Comparison of ENCODE assay signal across 8 cellular contexts in the genomic region with DNA sequence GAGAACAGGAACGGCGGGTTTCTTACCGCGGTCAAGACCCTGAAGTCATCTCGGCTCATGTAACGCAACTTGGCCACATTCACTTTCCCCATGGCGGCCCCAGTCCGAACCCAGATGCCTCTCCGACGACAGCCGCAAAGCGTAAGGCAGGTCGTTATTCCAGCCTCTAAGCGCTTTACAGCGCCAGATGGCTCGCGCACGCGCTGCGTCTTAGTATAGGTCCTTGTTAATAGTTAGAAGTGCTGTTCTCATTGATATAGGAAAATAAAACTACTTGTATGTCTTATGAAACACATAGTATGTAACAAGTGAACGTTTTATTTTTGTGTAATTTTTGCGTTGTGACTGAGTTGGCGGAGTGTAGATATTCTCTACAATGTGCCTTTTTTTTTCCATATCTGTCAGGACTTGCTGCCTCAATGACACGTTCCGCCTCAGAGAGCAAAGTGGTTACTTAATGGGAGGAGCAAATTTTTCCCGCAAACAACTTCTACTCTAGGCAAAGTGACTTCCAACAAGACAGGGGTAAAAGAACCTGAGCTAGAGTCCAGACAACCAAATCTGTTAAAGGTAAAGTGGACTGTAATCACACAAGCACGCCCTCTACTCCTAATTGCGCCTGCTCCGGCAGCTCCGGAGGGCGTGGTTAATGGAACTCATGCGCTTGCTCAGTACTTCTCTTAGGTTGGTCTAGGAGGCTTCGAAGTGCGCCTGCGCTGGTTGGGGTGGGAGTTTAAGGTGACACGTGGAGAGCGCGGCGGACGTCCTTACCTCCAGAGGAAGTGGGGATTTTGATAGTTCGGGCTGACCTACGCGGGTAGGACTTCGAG. TPM values are rescaled to one million over a fixed set of nuclear protein-coding genes. Genes with fewer than 3 reads are reported as not detected.
DNase-seq lines count a peak whose midpoint lies in the region; ATAC-seq, FAIRE-seq and TF ChIP-seq lines count a peak whose summit lies in the region.

A gene (minus strand): TSS at position 148 of the 830 bp plus-strand sequence. CDS start 56 bp downstream, at position 92.

- POLR2A ChIA-PET in AG04449 (lab: Yijun Ruan, JAX), result interaction anchor here (0.7 kb wide), 1 partner anchor 1032 kb away, joined by 5 read pairs; no protein-coding TSS in a partner anchor

- DNase-seq in AG04449 (ENCODE audit: low read depth, low spot score) (peak; percentile 58), NCI-H2227 treated with DMSO at 0.1 percent for 48 hours (lab: John Stamatoyannopoulos, UW) (peak; percentile 95), bronchial epithelial cell (ENCODE audit: low read depth) (peak; percentile 91), iPS-NIHi7 (ENCODE audit: extremely low spot score) (peak; percentile 91), smooth muscle cell (lab: John Stamatoyannopoulos, UW; ENCODE audit: unreplicated experiment) (peak; percentile 46)

- H3K27ac ChIP-seq in smooth muscle cell (ENCODE audit: low read depth), result peak within 1 kb of the TSS; percentile 94

- no peaks in the 10 kb centered on the region for H3K27me3 ChIP-seq in bronchial epithelial cell (ENCODE audit: control insufficient read depth, insufficient read depth, low read length)
- no peaks in the 10 kb centered on the region for H3K27me3 ChIP-seq in smooth muscle cell (ENCODE audit: low read depth)

- peak within 1 kb of the TSS; percentile 93 for H3K9ac ChIP-seq in smooth muscle cell (ENCODE audit: low read depth)

- TF ChIP-seq CTCF in AG04449 (IDR thresholded peaks at IDR 0.05; ENCODE audit: insufficient read depth, low read length, missing control alignments), result no peak
- no peak for TF ChIP-seq CTCF in WI38 (IDR thresholded peaks at IDR 0.05; ENCODE audit: low read depth, low read length)
- no peak for TF ChIP-seq CTCF in bronchial epithelial cell (IDR thresholded peaks at IDR 0.05; ENCODE audit: insufficient read depth, low read length, severe bottlenecking)
- no peak for TF ChIP-seq CTCF in smooth muscle cell (IDR thresholded peaks at IDR 0.05; ENCODE audit: borderline replicate concordance, insufficient read depth, poor library complexity, severe bottlenecking)

- H3K36me3 ChIP-seq in bronchial epithelial cell (ENCODE audit: control insufficient read depth, insufficient read depth, low read length) (peaks cover 3% of the 10 kb centered on the region), smooth muscle cell (ENCODE audit: low read depth) (peaks cover 5% of the 10 kb centered on the region)

- no peak for FAIRE-seq in bronchial epithelial cell (lab: Jason Lieb, UNC)

- peak within 1 kb of the TSS; percentile 74 for H3K4me3 ChIP-seq in AG04449 (ENCODE audit: low read depth, low read length)
- H3K4me3 ChIP-seq in WI38 (ENCODE audit: low read depth, low read length), result peak within 1 kb of the TSS; percentile 72
- H3K4me3 ChIP-seq in bronchial epithelial cell (ENCODE audit: low read depth, low read length), result peak within 1 kb of the TSS; percentile 74
- H3K4me3 ChIP-seq in smooth muscle cell, result peak within 1 kb of the TSS; percentile 91

- peaks cover 24% of the 10 kb centered on the region for H4K20me1 ChIP-seq in smooth muscle cell (ENCODE audit: low read depth)

- no peaks in the 10 kb centered on the region for H3K9me3 ChIP-seq in smooth muscle cell (replicated peaks; ENCODE audit: low read depth)

- H3K4me2 ChIP-seq in smooth muscle cell, result peak within 1 kb of the TSS; percentile 89

- H2AFZ ChIP-seq in smooth muscle cell (ENCODE audit: low read depth), result peak within 1 kb of the TSS; percentile 98

- peak; percentile 96 for ATAC-seq in GM18907 (IDR thresholded peaks at IDR 0.05; ENCODE audit: unreplicated experiment)
- ATAC-seq in HG03159 (IDR thresholded peaks at IDR 0.05; ENCODE audit: unreplicated experiment), result peak; percentile 91

- H3K4me1 ChIP-seq in smooth muscle cell (ENCODE audit: low read depth), result peaks cover 12% of the 10 kb centered on the region

- no peaks in the 10 kb centered on the region for H3F3A ChIP-seq in smooth muscle cell (ENCODE audit: low read depth)

- H3K79me2 ChIP-seq in smooth muscle cell (ENCODE audit: low read depth), result peaks cover 38% of the 10 kb centered on the region

- CTCF ChIA-PET in AG04449 (lab: Yijun Ruan, JAX), result interaction anchor here (0.8 to 2.4 kb wide), 4 partner anchors 22 to 1588 kb away, joined by 3 to 8 read pairs (median 4); no protein-coding TSS in a partner anchor

- WGBS in smooth muscle cell (ENCODE audit: low lambda C conversion rate), result under 1% methylated on average over 44 of the region's 44 CpGs

RNA-seq across cellular contexts. Expression of the gene that starts here (rescaled TPM):
- total RNA-seq in bronchial epithelial cell (16.1 and 17.6 TPM in 2 replicates), smooth muscle cell (34.3 and 52.9 TPM in 2 replicates)
- 45.6 and 47.4 TPM in 2 replicates for polyA plus RNA-seq in smooth muscle cell

Comparison
In these comparisons a context has a peak if more than half of its experiments do, and no peak if none do; other contexts are left out.
1. Peak in every context shown above with its lines: DNase-seq, ATAC-seq, H3K4me3 ChIP-seq and H3K27ac ChIP-seq.